Comparison of ENCODE assay signal across 8 cellular contexts in the genomic region with DNA sequence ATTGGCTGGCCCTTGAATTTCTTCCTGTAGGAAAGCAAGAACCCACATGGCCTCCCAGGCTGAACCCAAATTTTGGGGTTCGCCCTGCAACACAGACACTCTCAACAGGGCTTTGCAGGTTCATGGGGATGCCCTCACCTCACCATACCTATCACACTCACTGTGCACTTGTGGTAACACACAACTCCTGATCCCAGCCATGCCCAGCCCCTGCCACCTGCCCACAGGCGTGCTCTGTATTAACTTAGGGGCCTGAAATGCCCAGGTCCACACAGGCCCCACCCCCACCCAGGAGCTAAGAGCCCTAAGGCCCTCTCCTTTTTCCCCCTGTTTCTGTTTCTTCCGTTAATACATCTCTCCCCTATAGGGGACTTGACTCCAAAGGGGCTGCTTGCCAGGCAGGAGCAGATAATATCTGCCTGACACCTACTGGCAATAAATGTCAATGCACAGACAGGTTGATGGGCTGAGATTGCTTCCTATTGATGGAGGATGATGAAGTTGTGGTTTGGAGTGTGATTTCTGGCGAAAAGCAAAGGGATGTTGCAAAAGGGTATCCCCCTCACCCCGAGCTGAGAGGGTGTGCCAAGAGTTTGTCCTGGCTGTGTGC.
DNase-seq lines count a peak whose midpoint lies in the region; FAIRE-seq and TF ChIP-seq lines count a peak whose summit lies in the region.

No MANE protein-coding gene starts in this region.

- H3K9me3 ChIP-seq in BE2C (no peaks in the 10 kb centered on the region), small intestine (ENCODE audit: control insufficient read depth, low read depth) (no peaks in the 10 kb centered on the region)

- CTCF ChIA-PET in RWPE1 (lab: Yijun Ruan, JAX): interaction anchor here (0.6 to 0.7 kb wide), 2 partner anchors 163 to 166 kb away, joined by 3 read pairs; no protein-coding TSS in a partner anchor

- H3K36me3 ChIP-seq in BE2C (no peaks in the 10 kb centered on the region), small intestine (ENCODE audit: control insufficient read depth in 2 of 2, insufficient read depth in 2 of 2, low read length in 2 of 2) (no peaks in the 10 kb centered on the region)

- FAIRE-seq in small intestine (lab: Jason Lieb, UNC): no peak

- peak; percentile 41 for TF ChIP-seq CTCF in BE2C (IDR thresholded peaks at IDR 0.05; ENCODE audit: low read depth, low read length)
- peak; percentile 39 for TF ChIP-seq CTCF in GM20000 (IDR thresholded peaks at IDR 0.05; ENCODE audit: extremely low read depth, missing control alignments)
- TF ChIP-seq CTCF in RWPE1 (conservative IDR thresholded peaks at IDR 0.05; ENCODE audit: low read depth): 0 out of 2 replicates have a peak, but pooled peaks have one; percentile 13

- H3K27ac ChIP-seq in RWPE1: no peak overlapping the region
- no peak overlapping the region for H3K27ac ChIP-seq in small intestine (ENCODE audit: low read depth in 1 of 2, low read length in 1 of 2)

- H3K4me1 ChIP-seq in BE2C (no peaks in the 10 kb centered on the region), small intestine (ENCODE audit: control insufficient read depth in 2 of 2, insufficient read depth in 1 of 2, low read depth in 1 of 2, low read length in 1 of 2) (no peaks in the 10 kb centered on the region)

- 35 to 51% (median 37%) methylated on average over 5 of the region's 5 CpGs for WGBS in small intestine, 3 donors

- DNase-seq in BE2C (no peak), GM20000 (ENCODE audit: low spot score) (peak; percentile 45), RWPE1 (ENCODE audit: low spot score) (peak; percentile 25), kidney glomerular epithelial cell (lab: John Stamatoyannopoulos, UW) (peak; percentile 13), small intestine (no peak), CD1c-positive myeloid dendritic cell (ENCODE audit: extremely low spot score) (no peak), NOMO-1 (lab: John Stamatoyannopoulos, UW; ENCODE audit: unreplicated experiment in 2 of 2) (no peak)
- DNase-seq in central memory CD4-positive, alpha-beta T cell: no peak

- H3K27me3 ChIP-seq in BE2C (no peaks in the 10 kb centered on the region), small intestine (ENCODE audit: control insufficient read depth in 2 of 2, insufficient read depth in 2 of 2, low read length in 2 of 2) (no peaks in the 10 kb centered on the region)

- POLR2A ChIA-PET in RWPE1 (lab: Yijun Ruan, JAX; ENCODE audit: low non-redundant PET): no interaction called here

- H3K4me3 ChIP-seq in BE2C (ENCODE audit: low read depth, low read length) (no peak overlapping the region), small intestine (ENCODE audit: low read depth in 1 of 2, low read length in 2 of 2) (no peak overlapping the region)

Comparison
In these comparisons a context has a peak if more than half of its experiments do, and no peak if none do; other contexts are left out.
1. DNase-seq: peak in GM20000 (single experiment), RWPE1 (single experiment) and kidney glomerular epithelial cell (single experiment); none in BE2C (single experiment), small intestine (single experiment), CD1c-positive myeloid dendritic cell (single experiment), central memory CD4-positive, alpha-beta T cell (single experiment) and NOMO-1 (0 of 2).
2. Peak in every context shown above with its lines, with median percentiles within 50 percentile points of each other: CTCF ChIP-seq.